8 cellular contexts compared by ENCODE assay signal in genomic region chr20:38034961-38035360, GRCh38. TPM values are rescaled to one million over a fixed set of nuclear protein-coding genes. Genes with fewer than 3 reads are reported as not detected.
DNase-seq lines count a peak whose midpoint lies in the region; TF ChIP-seq lines count a peak whose summit lies in the region.

No MANE protein-coding gene starts in this region.

- no peaks in the 10 kb centered on the region for H3K9me3 Mint-ChIP-seq in CD14-positive monocyte
- no peaks in the 10 kb centered on the region for H3K9me3 Mint-ChIP-seq in neural progenitor cell

- H3K27ac Mint-ChIP-seq in CD14-positive monocyte (peak overlapping the region in 4 of 7 donors; percentile 19 to 100 (median 100)), neural progenitor cell (peak overlapping the region; percentile 28)

- intact Hi-C loops in CD14-positive monocyte (cut with micrococcal nuclease), result loop anchor here (5.0 to 10.0 kb wide), 2 partner anchors 400 to 412 kb away; partner anchors contain the start of gene SNHG17 (in 1 of the 2)

- no peak overlapping the region for H3K4me3 Mint-ChIP-seq in CD14-positive monocyte
- peak overlapping the region; percentile 98 for H3K4me3 Mint-ChIP-seq in neural progenitor cell

- H3K27ac ChIP-seq in ectodermal cell (ENCODE audit: insufficient read depth, low read depth, low read length, poor library complexity, severe bottlenecking) (no peak overlapping the region), neural progenitor cell (no peak overlapping the region)

- DNase-seq in CD14-positive monocyte (ENCODE audit: low spot score), result no peak
- peak; percentile 22 for DNase-seq in M059J (ENCODE audit: low read depth)
- no peak for DNase-seq in neural progenitor cell (ENCODE audit: low spot score)
- DNase-seq in NCI-H2107 (lab: John Stamatoyannopoulos, UW), result no peak
- DNase-seq in RPMI8226, result no peak
- no peak for DNase-seq in COR-L47 (lab: John Stamatoyannopoulos, UW)
- DNase-seq in T-helper 9 cell, result no peak

- H3K4me2 ChIP-seq in neural progenitor cell, result peak overlapping the region; percentile 91

- H3K27me3 Mint-ChIP-seq in CD14-positive monocyte (ENCODE audit: low read depth in 3 of 3), result peaks cover 0 to 1% (median 0%) of the 10 kb centered on the region in 3 donors
- peaks cover 4% of the 10 kb centered on the region for H3K27me3 Mint-ChIP-seq in neural progenitor cell (ENCODE audit: insufficient read depth, low read depth)

- H3K36me3 Mint-ChIP-seq in CD14-positive monocyte (peaks cover 18 to 23% of the 10 kb centered on the region in 2 donors), neural progenitor cell (peaks cover 23% of the 10 kb centered on the region)

- no peak overlapping the region for H2AFZ ChIP-seq in neural progenitor cell (replicated peaks)

- TF ChIP-seq CTCF in CD14-positive monocyte (IDR thresholded peaks at IDR 0.05), result no peak
- TF ChIP-seq CTCF in neural progenitor cell (IDR thresholded peaks at IDR 0.05), result no peak

- H3F3A ChIP-seq in neural progenitor cell (ENCODE audit: low read depth), result no peaks in the 10 kb centered on the region

- H3K36me3 ChIP-seq in ectodermal cell (ENCODE audit: control insufficient read depth, insufficient read depth, low read length), result peaks cover 9% of the 10 kb centered on the region
- H3K36me3 ChIP-seq in neural progenitor cell, result peaks cover 13% of the 10 kb centered on the region

- H3K79me2 ChIP-seq in neural progenitor cell (ENCODE audit: low read depth), result peaks cover 96% of the 10 kb centered on the region

- H3K4me3 ChIP-seq in ectodermal cell (ENCODE audit: insufficient read depth, low read depth, low read length) (peak overlapping the region; percentile 70), neural progenitor cell (peak overlapping the region; percentile 80)

- H3K4me1 Mint-ChIP-seq in CD14-positive monocyte (peaks cover 47% of the 10 kb centered on the region), neural progenitor cell (peaks cover 35% of the 10 kb centered on the region)

- peak overlapping the region; percentile 90 for H3K9ac ChIP-seq in neural progenitor cell

- H3K9me3 ChIP-seq in ectodermal cell (ENCODE audit: control insufficient read depth, low read length) (no peaks in the 10 kb centered on the region), neural progenitor cell (ENCODE audit: low read depth) (no peaks in the 10 kb centered on the region)

- peaks cover 1% of the 10 kb centered on the region for H4K20me1 ChIP-seq in neural progenitor cell (ENCODE audit: low read depth)

- WGBS in ectodermal cell, 2 experiments, result 93 to 95% methylated on average over 6 of the region's 6 CpGs

- peaks cover 7% of the 10 kb centered on the region for H3K4me1 ChIP-seq in ectodermal cell (ENCODE audit: control insufficient read depth, insufficient read depth, low read length)
- peaks cover 27% of the 10 kb centered on the region for H3K4me1 ChIP-seq in neural progenitor cell

- H3K27me3 ChIP-seq in ectodermal cell (ENCODE audit: control insufficient read depth, insufficient read depth, low read length, poor library complexity, severe bottlenecking) (no peaks in the 10 kb centered on the region), neural progenitor cell (no peaks in the 10 kb centered on the region)

RNA-seq across cellular contexts. Expression of gene RPRD1B, which starts 1.4 kb away (rescaled TPM):
- polyA plus RNA-seq in CD14-positive monocyte, result 1 to 10 TPM; 3.6 to 4.7 TPM
- 22.8 and 35.5 TPM in 2 replicates for total RNA-seq in M059J (2014; rRNA removed; shearing (Covaris generic))
- polyA plus RNA-seq in ectodermal cell (2013, experiment 1 of 4), result 26.7 TPM
- 31.9 TPM for polyA plus RNA-seq in ectodermal cell (2013, experiment 2 of 4)
- polyA plus RNA-seq in ectodermal cell (2013, experiment 3 of 4), result 23.0 TPM
- 25.2 TPM for polyA plus RNA-seq in ectodermal cell (2013, experiment 4 of 4)
- 21.6 and 37.7 TPM in 2 replicates for total RNA-seq in neural progenitor cell (ENCODE audit: low replicate concordance)

RNA-seq across cellular contexts. Expression of gene TTI1, which starts 1.7 kb away (rescaled TPM):
- polyA plus RNA-seq in CD14-positive monocyte, result 1 to 10 TPM; 6.4 to 8.8 TPM
- total RNA-seq in M059J (2014; rRNA removed; shearing (Covaris generic)), result 24.2 and 40.3 TPM in 2 replicates
- polyA plus RNA-seq in ectodermal cell (2013, experiment 1 of 4), result 61.4 TPM
- 57.9 TPM for polyA plus RNA-seq in ectodermal cell (2013, experiment 2 of 4)
- polyA plus RNA-seq in ectodermal cell (2013, experiment 3 of 4), result 47.2 TPM
- polyA plus RNA-seq in ectodermal cell (2013, experiment 4 of 4), result 47.1 TPM
- total RNA-seq in neural progenitor cell (ENCODE audit: low replicate concordance), result 52.1 and 55.9 TPM in 2 replicates
